4 cellular contexts compared by ENCODE assay signal in the genomic region with DNA sequence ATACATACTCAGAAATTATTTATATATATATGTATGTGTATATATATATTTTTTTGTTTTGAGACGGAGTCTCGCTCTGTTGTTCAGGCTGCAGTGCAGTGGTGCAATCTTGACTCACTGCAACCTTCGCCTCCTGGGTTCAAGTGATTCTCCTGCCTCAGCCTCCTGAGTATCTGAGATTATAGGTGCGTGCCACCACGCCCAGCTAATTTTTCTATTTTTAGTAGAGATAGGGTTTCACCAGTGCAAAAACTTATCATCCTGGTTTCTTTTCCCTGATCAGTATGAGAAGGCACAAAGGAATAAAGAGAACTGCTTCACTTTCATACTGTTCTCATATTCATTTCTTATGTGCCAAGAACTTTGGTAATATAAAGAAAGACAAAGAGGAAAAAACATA. TPM values are rescaled to one million over a fixed set of nuclear protein-coding genes. Genes with fewer than 3 reads are reported as not detected.
"Had no signal": no experiment of that assay in that cellular context is flagged by ENCODE, and none has a peak within 500 bp of the region (broad histone marks: within the 10 kb centered on the region; RNA-seq: fewer than 3 reads in every experiment).

No MANE protein-coding gene starts in this region.

RNA-seq across cellular contexts. Expression of a gene that starts 0.7 kb away (rescaled TPM):
- total RNA-seq: HepG2, HT-29, IMR-90 had no signal
- polyA plus RNA-seq: HepG2, IgD-negative memory B cell, IMR-90 had no signal
